Comparison of ENCODE assay signal across 9 cellular contexts in genomic region chr1:34013958-34014737, GRCh38.
DNase-seq lines count a peak whose midpoint lies in the region; ATAC-seq and TF ChIP-seq lines count a peak whose summit lies in the region.
"Had no signal": no experiment of that assay in that cellular context is flagged by ENCODE, and none has a peak within 500 bp of the region (broad histone marks: within the 10 kb centered on the region; RNA-seq: fewer than 3 reads in every experiment).

No MANE protein-coding gene starts in this region.

- H4K8ac ChIP-seq in H9 (replicated peaks; ENCODE audit: insufficient read length, low read depth, low read length) = no peak overlapping the region

- H3K9ac ChIP-seq in H9 (ENCODE audit: extremely low read depth, insufficient read length, low read length) = no peak overlapping the region

- no peak overlapping the region for H2BK15ac ChIP-seq in H9 (ENCODE audit: low read depth, low read length)

- ATAC-seq in activated CD8-positive, alpha-beta T cell treated with anti-CD3 and anti-CD28 coated beads, Interleukin-2, amount 10 ng/mL, durations not matched to agents 7 days and 5 days = no peak
- ATAC-seq in left lung (peak; percentile 90), GM18873 (IDR thresholded peaks at IDR 0.05; ENCODE audit: low FRiP score, unreplicated experiment) (no peak)

- no peaks in the 10 kb centered on the region for H4K20me1 ChIP-seq in H9 (ENCODE audit: control insufficient read depth, insufficient read depth, insufficient read length)

- peaks cover 2% of the 10 kb centered on the region; the same call in 1 of the 2 replicates for H3K27me3 Mint-ChIP-seq in H9 (ENCODE audit: low read depth)
- H3K27me3 Mint-ChIP-seq in activated CD8-positive, alpha-beta T cell treated with anti-CD3 and anti-CD28 coated beads, Interleukin-2, amount 10 ng/mL, durations not matched to agents 7 days and 5 days (ENCODE audit: low read depth) = no peaks in the 10 kb centered on the region

- DNase-seq in AG10803 (ENCODE audit: low read depth) (peak; percentile 8), H9 (peak; percentile 78), left lung (no peak), GM03348 (ENCODE audit: low spot score) (no peak), NCI-H1417 treated with DMSO at 0.1 percent for 48 hours (lab: John Stamatoyannopoulos, UW) (no peak), NCI-H146 (lab: John Stamatoyannopoulos, UW) (no peak)
- peak; percentile 22 for DNase-seq in activated CD8-positive, alpha-beta T cell treated with anti-CD3 and anti-CD28 coated beads, Interleukin-2, amount 10 ng/mL, durations not matched to agents 7 days and 5 days

- H3K36me3 Mint-ChIP-seq in H9 (ENCODE audit: insufficient read depth in 1 of 3, low read depth in 3 of 3) = peaks cover 0 to 4% (median 0%) of the 10 kb centered on the region in 3 experiments; a peak in 2 of 7 replicates
- H3K36me3 Mint-ChIP-seq in activated CD8-positive, alpha-beta T cell treated with anti-CD3 and anti-CD28 coated beads, Interleukin-2, amount 10 ng/mL, durations not matched to agents 7 days and 5 days (ENCODE audit: low read depth) = no peaks in the 10 kb centered on the region

- no peak overlapping the region for H3K4ac ChIP-seq in H9 (ENCODE audit: low read depth, low read length)

- H3K27ac Mint-ChIP-seq in H9 = peak overlapping the region in 1 of 3 experiments; percentile 7; a peak in 1 of 7 replicates
- no peak overlapping the region for H3K27ac Mint-ChIP-seq in activated CD8-positive, alpha-beta T cell treated with anti-CD3 and anti-CD28 coated beads, Interleukin-2, amount 10 ng/mL, durations not matched to agents 7 days and 5 days

- H3K14ac ChIP-seq in H9 (ENCODE audit: insufficient read depth, low read length) = no peak overlapping the region

- H3K36me3 ChIP-seq in left lung = no peaks in the 10 kb centered on the region
- H3K36me3 ChIP-seq: SJCRH30 had no signal

- H3K23ac ChIP-seq in H9 (ENCODE audit: insufficient read length, low read depth, low read length) = no peak overlapping the region

- peaks cover 2% of the 10 kb centered on the region for H3K23me2 ChIP-seq in H9 (ENCODE audit: insufficient read length, low read depth, low read length, poor library complexity, severe bottlenecking)

- no peak overlapping the region for H2BK120ac ChIP-seq in H9 (ENCODE audit: low read depth, low read length, poor library complexity, severe bottlenecking)

- H3K27me3 ChIP-seq in H9 (ENCODE audit: insufficient read depth, low read length) (no peaks in the 10 kb centered on the region), left lung (peaks cover 0 to 19% of the 10 kb centered on the region in 2 donors)

- peak; percentile 56 for TF ChIP-seq CTCF in AG10803 (conservative IDR thresholded peaks at IDR 0.05; ENCODE audit: low read length)
- TF ChIP-seq CTCF in H9 (conservative IDR thresholded peaks at IDR 0.05) = peak; percentile 92
- TF ChIP-seq CTCF in left lung (IDR thresholded peaks at IDR 0.05) = peak; percentile 43 to 46

- H3K4me2 ChIP-seq in H9 (ENCODE audit: insufficient read depth, insufficient read length, low read length) = no peak overlapping the region

- no peak overlapping the region for H3K56ac ChIP-seq in H9 (ENCODE audit: insufficient read length, low read depth, low read length)

- CTCF ChIA-PET in activated CD8-positive, alpha-beta T cell treated with anti-CD3 and anti-CD28 coated beads, Interleukin-2, amount 10 ng/mL, durations not matched to agents 7 days and 5 days (lab: Charles Lee) = interaction anchor here (1.0 to 2.3 kb wide), 4 partner anchors 9 to 381 kb away, joined by 3 to 12 read pairs (median 4); no protein-coding TSS in a partner anchor

- no peak overlapping the region for H3K4me3 ChIP-seq in AG10803 (ENCODE audit: low read length)
- no peak overlapping the region for H3K4me3 ChIP-seq in left lung
- H3K4me3 ChIP-seq: SJCRH30 had no signal

- H2BK12ac ChIP-seq in H9 (ENCODE audit: insufficient read length, low read depth, low read length) = no peak overlapping the region

- H3K27ac ChIP-seq in H9 (ENCODE audit: insufficient read length, low read depth, low read length) (no peak overlapping the region), left lung (no peak overlapping the region)
- H3K27ac ChIP-seq: SJCRH30 had no signal

- H2BK5ac ChIP-seq in H9 (ENCODE audit: insufficient read length, low read length) = no peak overlapping the region

- no peak overlapping the region for H3K18ac ChIP-seq in H9 (ENCODE audit: insufficient read length, low read depth, low read length)

- H3K9me3 Mint-ChIP-seq in H9 = no peaks in the 10 kb centered on the region
- H3K9me3 Mint-ChIP-seq in activated CD8-positive, alpha-beta T cell treated with anti-CD3 and anti-CD28 coated beads, Interleukin-2, amount 10 ng/mL, durations not matched to agents 7 days and 5 days (ENCODE audit: insufficient read depth) = no peaks in the 10 kb centered on the region

- intact Hi-C loops in left lung (cut with DNase I) = no loop called here

- no CpG with 5 or more reads among the region's 11 CpGs for WGBS in H9 (ENCODE audit: extremely low coverage, insufficient read length, low lambda C conversion rate)

- no peak overlapping the region; a peak in 1 of 5 replicates for H3K4me3 Mint-ChIP-seq in H9
- no peak overlapping the region for H3K4me3 Mint-ChIP-seq in activated CD8-positive, alpha-beta T cell treated with anti-CD3 and anti-CD28 coated beads, Interleukin-2, amount 10 ng/mL, durations not matched to agents 7 days and 5 days

- no peaks in the 10 kb centered on the region for H3K9me3 ChIP-seq in H9 (ENCODE audit: control insufficient read depth, low read depth, low read length)
- H3K9me3 ChIP-seq in left lung = no peaks in the 10 kb centered on the region
- H3K9me3 ChIP-seq: SJCRH30 had no signal

- H3K79me1 ChIP-seq in H9 (ENCODE audit: insufficient read depth, low read depth, low read length, poor library complexity, severe bottlenecking) = no peaks in the 10 kb centered on the region

- POLR2A ChIA-PET in activated CD8-positive, alpha-beta T cell treated with anti-CD3 and anti-CD28 coated beads, Interleukin-2, amount 10 ng/mL, durations not matched to agents 7 days and 5 days (lab: Charles Lee) = no interaction called here

- no peak overlapping the region for H4K5ac ChIP-seq in H9 (ENCODE audit: insufficient read length, low read depth, low read length)

- H3K79me2 ChIP-seq in H9 (ENCODE audit: insufficient read depth, low read length) = no peaks in the 10 kb centered on the region

- no peak overlapping the region for H2AK5ac ChIP-seq in H9 (ENCODE audit: insufficient read length, low read length)

- H2BK20ac ChIP-seq in H9 (ENCODE audit: low read depth, low read length, poor library complexity, severe bottlenecking) = no peak overlapping the region

- H3K4me1 ChIP-seq in H9 (ENCODE audit: insufficient read depth, low read length) (no peaks in the 10 kb centered on the region; the same call in 1 of the 2 replicates), left lung (no peaks in the 10 kb centered on the region)
- H3K4me1 ChIP-seq: SJCRH30 had no signal

- H3K4me1 Mint-ChIP-seq in H9 = peaks cover 5 to 14% of the 10 kb centered on the region in 2 experiments
- no peaks in the 10 kb centered on the region for H3K4me1 Mint-ChIP-seq in activated CD8-positive, alpha-beta T cell treated with anti-CD3 and anti-CD28 coated beads, Interleukin-2, amount 10 ng/mL, durations not matched to agents 7 days and 5 days (ENCODE audit: low read depth)

- H2AFZ ChIP-seq in H9 (ENCODE audit: low read length) = no peak overlapping the region

- H3T11ph ChIP-seq in H9 (ENCODE audit: low read length) = no peak overlapping the region

- no peak overlapping the region for H4K91ac ChIP-seq in H9 (ENCODE audit: insufficient read length, low read depth, low read length)

Comparison
In these comparisons a context has a peak if more than half of its experiments do, and no peak if none do; other contexts are left out.
1. DNase-seq: peak in AG10803 (single experiment), H9 (single experiment) and activated CD8-positive, alpha-beta T cell treated with anti-CD3 and anti-CD28 coated beads, Interleukin-2, amount 10 ng/mL, durations not matched to agents 7 days and 5 days (single experiment); none in left lung (0 of 2), GM03348 (single experiment), NCI-H1417 treated with DMSO at 0.1 percent for 48 hours (single experiment) and NCI-H146 (single experiment).
2. Peak in every context shown above with its lines, with median percentiles within 50 percentile points of each other: CTCF ChIP-seq.